In genomic region chr2:233089851-233090250, GRCh38 we compare ENCODE assay signal across 21 cellular contexts. TPM values are rescaled to one million over a fixed set of nuclear protein-coding genes. Genes with fewer than 3 reads are reported as not detected.
DNase-seq lines count a peak whose midpoint lies in the region; ATAC-seq, FAIRE-seq and TF ChIP-seq lines count a peak whose summit lies in the region.
"Had no signal": no experiment of that assay in that cellular context is flagged by ENCODE, and none has a peak within 500 bp of the region (broad histone marks: within the 10 kb centered on the region; RNA-seq: fewer than 3 reads in every experiment).

No MANE protein-coding gene starts in this region.

- no peaks in the 10 kb centered on the region for H3K27me3 ChIP-seq in CD4-positive, alpha-beta memory T cell (ENCODE audit: insufficient read depth, low read length)
- H3K27me3 ChIP-seq in Peyer's patch (no peaks in the 10 kb centered on the region), sigmoid colon (no peaks in the 10 kb centered on the region)

- no peak overlapping the region for H3K9ac ChIP-seq in kidney (ENCODE audit: low read length in 2 of 2)
- H3K9ac ChIP-seq: GM23248 had no signal

- peaks cover 72% of the 10 kb centered on the region for H3K4me1 ChIP-seq in CD4-positive, alpha-beta memory T cell (ENCODE audit: insufficient read depth, low read length)
- peaks cover 0 to 27% (median 12%) of the 10 kb centered on the region in 4 donors for H3K4me1 ChIP-seq in Peyer's patch
- H3K4me1 ChIP-seq in kidney (ENCODE audit: control insufficient read depth in 1 of 2, insufficient read depth in 1 of 2, low read depth in 1 of 2, low read length in 2 of 2) = peaks cover 2 to 4% of the 10 kb centered on the region in 2 donors
- H3K4me1 ChIP-seq in sigmoid colon = no peaks in the 10 kb centered on the region

- TF ChIP-seq EP300 in sigmoid colon (IDR thresholded peaks at IDR 0.05) = no peak

- 92 to 96% methylated on average over 11 of the region's 11 CpGs for WGBS in sigmoid colon, 2 donors

- POLR2A ChIA-PET in CD4-positive, alpha-beta memory T cell (lab: Charles Lee; ENCODE audit: partially characterized antibody) = interaction anchor here (0.8 to 1.3 kb wide), 3 partner anchors 10 to 30 kb away, joined by 3 to 4 read pairs (median 4); partner anchors contain the start of gene INPP5D

- no peaks in the 10 kb centered on the region for H3K27me3 Mint-ChIP-seq in CD4-positive, alpha-beta memory T cell

- no peak for DNase-seq in CD4-positive, alpha-beta memory T cell
- DNase-seq in Peyer's patch (peak in 2 of 3 donors; percentile 22 to 44), kidney (peak; percentile 59), sigmoid colon (peak; percentile 55), cerebellar cortex (ENCODE audit: low spot score) (no peak), cerebellum (ENCODE audit: low spot score) (no peak)
- DNase-seq in activated naive CD4-positive, alpha-beta T cell treated with Interleukin-2 at 50 U/mL for 16 hours = no peak
- DNase-seq: ACHN; AML-193; CD8-positive, alpha-beta T cell; GM23248; HCEC 1CT; KG1; NCI-H1436 treated with DMSO at 0.1 percent for 48 hours; NCI-H2081; NCI-H510A; NCI-H82; PC-3 had no signal

- peaks cover 24% of the 10 kb centered on the region for H3K36me3 ChIP-seq in CD4-positive, alpha-beta memory T cell (ENCODE audit: insufficient read depth, low read length)
- H3K36me3 ChIP-seq in Peyer's patch = no peaks in the 10 kb centered on the region
- H3K36me3 ChIP-seq in kidney (ENCODE audit: control insufficient read depth in 1 of 2, insufficient read depth in 2 of 2, low read length in 2 of 2) = no peaks in the 10 kb centered on the region
- no peaks in the 10 kb centered on the region for H3K36me3 ChIP-seq in sigmoid colon

- CTCF ChIA-PET in CD4-positive, alpha-beta memory T cell (lab: Charles Lee; ENCODE audit: partially characterized antibody) = interaction anchor here (1.2 to 1.7 kb wide), 3 partner anchors 30 to 37 kb away, joined by 3 to 9 read pairs (median 5); partner anchors contain the start of gene INPP5D

- ATAC-seq in GM19351 (IDR thresholded peaks at IDR 0.05; ENCODE audit: unreplicated experiment) = no peak
- ATAC-seq: CD8-positive, alpha-beta T cell; PC-3 had no signal

- no peak overlapping the region for H3K27ac ChIP-seq in CD4-positive, alpha-beta memory T cell (ENCODE audit: low read depth, low read length)
- no peak overlapping the region for H3K27ac ChIP-seq in Peyer's patch
- H3K27ac ChIP-seq in kidney (ENCODE audit: low read depth in 2 of 2, low read length in 2 of 2) = no peak overlapping the region
- H3K27ac ChIP-seq in sigmoid colon = no peak overlapping the region
- H3K27ac ChIP-seq: GM23248 had no signal

- TF ChIP-seq POLR2A in Peyer's patch (IDR thresholded peaks at IDR 0.05) (no peak), sigmoid colon (IDR thresholded peaks at IDR 0.05) (no peak)

- no peak overlapping the region for H3K4me3 ChIP-seq in CD4-positive, alpha-beta memory T cell (ENCODE audit: low read length in 2 of 2)
- H3K4me3 ChIP-seq in Peyer's patch = no peak overlapping the region
- no peak overlapping the region for H3K4me3 ChIP-seq in kidney (ENCODE audit: low read length in 2 of 2)
- no peak overlapping the region for H3K4me3 ChIP-seq in sigmoid colon
- H3K4me3 ChIP-seq: GM23248 had no signal

- no peak for FAIRE-seq in kidney (lab: Jason Lieb, UNC)

- intact Hi-C loops in CD4-positive, alpha-beta memory T cell (cut with micrococcal nuclease) = no loop called here
- intact Hi-C loops in kidney (cut with DNase I) (no loop called here), sigmoid colon (cut with DNase I) (no loop called here)

- peaks cover 43 to 73% of the 10 kb centered on the region in 2 donors for H3K36me3 Mint-ChIP-seq in CD4-positive, alpha-beta memory T cell

- H3K27ac Mint-ChIP-seq in CD4-positive, alpha-beta memory T cell = peak overlapping the region in 5 of 7 donors; percentile 16 to 82 (median 42)

- H3K4me3 Mint-ChIP-seq in CD4-positive, alpha-beta memory T cell = no peak overlapping the region
- H3K4me3 Mint-ChIP-seq: CD8-positive, alpha-beta T cell had no signal

- no peaks in the 10 kb centered on the region for H3K9me3 ChIP-seq in CD4-positive, alpha-beta memory T cell (ENCODE audit: control insufficient read depth in 1 of 2, low read length in 2 of 2)
- H3K9me3 ChIP-seq in Peyer's patch = no peaks in the 10 kb centered on the region
- no peaks in the 10 kb centered on the region for H3K9me3 ChIP-seq in kidney (ENCODE audit: control insufficient read depth in 1 of 2, low read length in 2 of 2)
- H3K9me3 ChIP-seq in sigmoid colon = no peaks in the 10 kb centered on the region

- H3K4me1 Mint-ChIP-seq in CD4-positive, alpha-beta memory T cell = peaks cover 51 to 94% (median 70%) of the 10 kb centered on the region in 4 donors

- TF ChIP-seq CTCF in Peyer's patch (IDR thresholded peaks at IDR 0.05) (no peak), kidney (IDR thresholded peaks at IDR 0.05; ENCODE audit: borderline replicate concordance, extremely low read depth, insufficient read depth) (no peak), sigmoid colon (IDR thresholded peaks at IDR 0.05) (no peak)

- H3K9me3 Mint-ChIP-seq in CD4-positive, alpha-beta memory T cell = no peaks in the 10 kb centered on the region
- H3K9me3 Mint-ChIP-seq: CD8-positive, alpha-beta T cell had no signal

RNA-seq across cellular contexts. Expression of gene INPP5D, which starts 29.7 kb away (rescaled TPM):
- total RNA-seq in CD4-positive, alpha-beta memory T cell = 100 to 1,000 TPM; 117 to 127 TPM
- polyA plus RNA-seq in CD4-positive, alpha-beta memory T cell = 100 to 1,000 TPM in 1 of 2 donors, 10 to 100 TPM in 1; 29.6 to 125 TPM
- total RNA-seq in Peyer's patch = 100 to 1,000 TPM in 1 of 4 donors, 10 to 100 TPM in 3; 11.6 to 333 (median 26.2) TPM
- total RNA-seq in kidney = 29.6 TPM
- 2.6 TPM for polyA plus RNA-seq in kidney (ENCODE audit: insufficient read depth, low read depth, low replicate concordance)
- total RNA-seq in sigmoid colon = 10 to 100 TPM in 1 of 4 donors, 1 to 10 TPM in 3; 6.4 to 20.8 (median 9.4) TPM
- polyA plus RNA-seq in sigmoid colon = 10 to 100 TPM in 1 of 3 donors, 1 to 10 TPM in 2; 4.2 to 44.8 (median 4.4) TPM
- total RNA-seq in cerebellum = 4.9 TPM
- total RNA-seq: GM23248, M059J had no signal

RNA-seq across cellular contexts. Expression of gene NEU2, which starts 57.4 kb away (rescaled TPM):
- not detected for total RNA-seq in CD4-positive, alpha-beta memory T cell
- not detected for polyA plus RNA-seq in CD4-positive, alpha-beta memory T cell
- not detected for total RNA-seq in Peyer's patch
- total RNA-seq in kidney = not detected
- polyA plus RNA-seq in kidney (ENCODE audit: insufficient read depth, low read depth, low replicate concordance) = not detected
- total RNA-seq in sigmoid colon = not detected
- polyA plus RNA-seq in sigmoid colon = not detected
- not detected for total RNA-seq in cerebellum
- total RNA-seq: CD8-positive, alpha-beta T cell; GM23248; M059J; SK-MEL-5 had no signal
- polyA plus RNA-seq: GM23248 had no signal

Comparison
In these comparisons a context has a peak if more than half of its experiments do, and no peak if none do; other contexts are left out.
1. DNase-seq: peak in Peyer's patch (2 of 3), kidney (single experiment) and sigmoid colon (single experiment); none in CD4-positive, alpha-beta memory T cell (0 of 5), activated naive CD4-positive, alpha-beta T cell treated with Interleukin-2 at 50 U/mL for 16 hours (single experiment), cerebellar cortex (single experiment) and cerebellum (single experiment).